In the genomic region with DNA sequence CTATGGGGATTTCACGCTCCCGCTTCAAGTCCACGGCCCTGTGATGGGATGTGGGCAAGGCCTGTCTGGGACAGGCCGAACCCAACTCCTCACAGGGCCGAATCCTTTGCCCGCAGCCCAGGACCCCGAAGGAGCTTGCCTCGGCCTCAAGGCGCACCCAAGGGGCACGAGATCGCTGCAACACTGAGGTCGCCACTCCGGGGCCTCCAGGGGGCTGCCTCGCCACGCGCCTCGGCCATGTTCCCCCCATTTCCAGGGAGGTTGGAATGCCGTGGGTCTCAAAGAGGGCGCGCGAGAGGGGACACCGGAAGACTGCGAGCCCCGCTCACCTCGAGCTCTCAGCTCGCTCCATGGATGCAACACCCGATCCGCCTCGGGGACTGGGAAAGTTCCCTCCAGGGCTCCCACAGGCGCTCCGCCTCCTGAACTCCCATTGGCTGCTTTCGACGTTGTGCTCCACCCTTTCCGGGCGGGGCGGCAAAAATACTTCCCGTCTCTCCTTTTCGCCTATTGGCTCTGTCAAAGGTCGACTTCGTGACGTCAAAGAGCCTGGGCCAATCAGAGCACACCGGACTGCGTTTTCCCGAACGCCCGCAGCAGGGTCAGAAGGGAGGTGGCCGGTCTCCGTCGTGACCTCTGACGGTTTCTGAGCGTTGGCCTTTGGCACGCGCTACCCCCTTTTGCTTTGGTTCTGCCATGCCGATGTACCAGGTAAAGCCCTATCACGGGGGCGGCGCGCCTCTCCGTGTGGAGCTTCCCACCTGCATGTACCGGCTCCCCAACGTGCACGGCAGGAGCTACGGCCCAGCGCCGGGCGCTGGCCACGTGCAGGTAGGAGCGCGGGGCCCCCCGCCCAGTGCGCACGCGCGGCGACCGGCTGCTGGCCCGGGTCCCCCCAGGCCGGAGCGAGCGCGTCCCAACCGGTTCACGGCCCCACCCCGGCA, we compare ENCODE assay signal across 8 cellular contexts. TPM values are rescaled to one million over a fixed set of nuclear protein-coding genes. Genes with fewer than 3 reads are reported as not detected.
DNase-seq lines count a peak whose midpoint lies in the region; ATAC-seq and TF ChIP-seq lines count a peak whose summit lies in the region.

Gene AIMP2, plus strand, starts transcription at position 605 of the 944 bp plus-strand sequence. Its CDS starts 92 bp downstream, at position 697.
A gene with protein sequence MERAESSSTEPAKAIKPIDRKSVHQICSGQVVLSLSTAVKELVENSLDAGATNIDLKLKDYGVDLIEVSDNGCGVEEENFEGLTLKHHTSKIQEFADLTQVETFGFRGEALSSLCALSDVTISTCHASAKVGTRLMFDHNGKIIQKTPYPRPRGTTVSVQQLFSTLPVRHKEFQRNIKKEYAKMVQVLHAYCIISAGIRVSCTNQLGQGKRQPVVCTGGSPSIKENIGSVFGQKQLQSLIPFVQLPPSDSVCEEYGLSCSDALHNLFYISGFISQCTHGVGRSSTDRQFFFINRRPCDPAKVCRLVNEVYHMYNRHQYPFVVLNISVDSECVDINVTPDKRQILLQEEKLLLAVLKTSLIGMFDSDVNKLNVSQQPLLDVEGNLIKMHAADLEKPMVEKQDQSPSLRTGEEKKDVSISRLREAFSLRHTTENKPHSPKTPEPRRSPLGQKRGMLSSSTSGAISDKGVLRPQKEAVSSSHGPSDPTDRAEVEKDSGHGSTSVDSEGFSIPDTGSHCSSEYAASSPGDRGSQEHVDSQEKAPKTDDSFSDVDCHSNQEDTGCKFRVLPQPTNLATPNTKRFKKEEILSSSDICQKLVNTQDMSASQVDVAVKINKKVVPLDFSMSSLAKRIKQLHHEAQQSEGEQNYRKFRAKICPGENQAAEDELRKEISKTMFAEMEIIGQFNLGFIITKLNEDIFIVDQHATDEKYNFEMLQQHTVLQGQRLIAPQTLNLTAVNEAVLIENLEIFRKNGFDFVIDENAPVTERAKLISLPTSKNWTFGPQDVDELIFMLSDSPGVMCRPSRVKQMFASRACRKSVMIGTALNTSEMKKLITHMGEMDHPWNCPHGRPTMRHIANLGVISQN (minus strand): TSS at position 382 of the 944 bp plus-strand sequence. CDS start 30 bp downstream, at position 352.

- H2AFZ ChIP-seq in PC-3 (ENCODE audit: low read length): peak within 1 kb of the TSS; percentile 71

- H3K4me1 ChIP-seq in PC-3 (ENCODE audit: insufficient read depth, low read length): peaks cover 4% of the 10 kb centered on the region; the same call in 1 of the 2 replicates

- peaks cover 9% of the 10 kb centered on the region for H3K36me3 ChIP-seq in PC-3 (ENCODE audit: low read depth, low read length)

- intact Hi-C loops in PC-3 (cut with micrococcal nuclease): no loop called here

- no peaks in the 10 kb centered on the region for H3K27me3 ChIP-seq in PC-3 (ENCODE audit: low read length)

- H3K79me2 ChIP-seq in PC-3 (ENCODE audit: low read length): peaks cover 53% of the 10 kb centered on the region

- H3F3A ChIP-seq in PC-3 (ENCODE audit: low read length, unreplicated experiment): no peaks in the 10 kb centered on the region

- peak; percentile 91 for ATAC-seq in GM21576 (IDR thresholded peaks at IDR 0.05; ENCODE audit: unreplicated experiment)
- ATAC-seq in PC-3: peak; percentile 93

- TF ChIP-seq CTCF in PC-3 (conservative IDR thresholded peaks at IDR 0.05; ENCODE audit: low read depth, low read length): no peak

- peak within 1 kb of the TSS; percentile 91 for H3K9ac ChIP-seq in PC-3 (ENCODE audit: low read length)

- H3K27ac ChIP-seq in PC-3 (ENCODE audit: low read length): peak within 1 kb of the TSS; percentile 78
- H3K27ac ChIP-seq in epithelial cell of prostate: peak within 1 kb of the TSS; percentile 85

- TF ChIP-seq RAD21 in Ishikawa (IDR thresholded peaks at IDR 0.05; ENCODE audit: low read depth): no peak; the same call in 1 of the 2 replicates

- POLR2A ChIA-PET in PC-3 (lab: Charles Lee; ENCODE audit: unreplicated experiment): interaction anchor here (0.7 kb wide), 2 partner anchors 16 to 18 kb away, joined by 3 to 7 read pairs; no protein-coding TSS in a partner anchor

- CTCF ChIA-PET in PC-3 (lab: Charles Lee): no interaction called here

- peak within 1 kb of the TSS; percentile 88 for H3K4me3 ChIP-seq in PC-3 (ENCODE audit: low read length)

- H4K20me1 ChIP-seq in PC-3 (ENCODE audit: low read length): no peaks in the 10 kb centered on the region

- no peaks in the 10 kb centered on the region for H3K9me2 ChIP-seq in PC-3 (replicated peaks; ENCODE audit: low read length)

- H3K4me2 ChIP-seq in PC-3 (ENCODE audit: low read length): peak within 1 kb of the TSS; percentile 97

- no peaks in the 10 kb centered on the region for H3K9me3 ChIP-seq in PC-3 (ENCODE audit: low read length)

- no peak; the same call in 1 of the 2 replicates for TF ChIP-seq EP300 in Ishikawa (IDR thresholded peaks at IDR 0.05; ENCODE audit: borderline replicate concordance)

- DNase-seq in DMS53 (lab: John Stamatoyannopoulos, UW) (peak; percentile 100), PC-3 (peak; percentile 98), activated T-cell treated with anti-CD3 and anti-CD28 coated beads for 48 hours (ENCODE audit: low read depth) (peak; percentile 94), epithelial cell of prostate (ENCODE audit: low read depth, low spot score) (peak; percentile 89), mucosa of gallbladder (ENCODE audit: low spot score) (peak; percentile 99)
- DNase-seq in stimulated activated CD8-positive, alpha-beta memory T cell treated with anti-CD3 and anti-CD28 coated beads, Interleukin-4, amount 100 ng/mL, for 4 hours (ENCODE audit: low read depth in 2 of 2, low spot score in 1 of 2): peak; percentile 94

- BruUV-seq in PC-3 (replicated peaks; lab: Mats Ljungman, UMichigan): TSS peak; percentile 80

TF ChIP-seq in Ishikawa, 13 proteins besides CTCF, POLR2A, EP300 and RAD21:
- TF ChIP-seq CEBPB (IDR thresholded peaks at IDR 0.05) (peak; percentile 20; the same call in 1 of the 2 replicates), CREB1 (IDR thresholded peaks at IDR 0.05; ENCODE audit: low read depth) (peak; percentile 77), ZBTB7A (IDR thresholded peaks at IDR 0.05; ENCODE audit: low read depth) (no peak), YY1 (IDR thresholded peaks at IDR 0.05; ENCODE audit: low read depth) (peak; percentile 60; the same call in 1 of the 2 replicates), TCF12 (IDR thresholded peaks at IDR 0.05; ENCODE audit: low read depth) (peak; percentile 71), EGR1 (IDR thresholded peaks at IDR 0.05) (no peak; the same call in 1 of the 2 replicates), FOXM1 (IDR thresholded peaks at IDR 0.05; ENCODE audit: borderline replicate concordance, low read depth) (no peak; the same call in 1 of the 2 replicates), NFIC (IDR thresholded peaks at IDR 0.05) (peak; percentile 47), TAF1 (IDR thresholded peaks at IDR 0.05; ENCODE audit: low read depth) (peak; percentile 74), TEAD4 (IDR thresholded peaks at IDR 0.05) (no peak)
- TF ChIP-seq, protein P1, sequence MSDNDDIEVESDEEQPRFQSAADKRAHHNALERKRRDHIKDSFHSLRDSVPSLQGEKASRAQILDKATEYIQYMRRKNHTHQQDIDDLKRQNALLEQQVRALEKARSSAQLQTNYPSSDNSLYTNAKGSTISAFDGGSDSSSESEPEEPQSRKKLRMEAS (IDR thresholded peaks at IDR 0.05): peak; percentile 99
- TF ChIP-seq, protein P2, sequence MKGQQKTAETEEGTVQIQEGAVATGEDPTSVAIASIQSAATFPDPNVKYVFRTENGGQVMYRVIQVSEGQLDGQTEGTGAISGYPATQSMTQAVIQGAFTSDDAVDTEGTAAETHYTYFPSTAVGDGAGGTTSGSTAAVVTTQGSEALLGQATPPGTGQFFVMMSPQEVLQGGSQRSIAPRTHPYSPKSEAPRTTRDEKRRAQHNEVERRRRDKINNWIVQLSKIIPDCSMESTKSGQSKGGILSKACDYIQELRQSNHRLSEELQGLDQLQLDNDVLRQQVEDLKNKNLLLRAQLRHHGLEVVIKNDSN (IDR thresholded peaks at IDR 0.05): peak; percentile 85
- TF ChIP-seq, protein P3, sequence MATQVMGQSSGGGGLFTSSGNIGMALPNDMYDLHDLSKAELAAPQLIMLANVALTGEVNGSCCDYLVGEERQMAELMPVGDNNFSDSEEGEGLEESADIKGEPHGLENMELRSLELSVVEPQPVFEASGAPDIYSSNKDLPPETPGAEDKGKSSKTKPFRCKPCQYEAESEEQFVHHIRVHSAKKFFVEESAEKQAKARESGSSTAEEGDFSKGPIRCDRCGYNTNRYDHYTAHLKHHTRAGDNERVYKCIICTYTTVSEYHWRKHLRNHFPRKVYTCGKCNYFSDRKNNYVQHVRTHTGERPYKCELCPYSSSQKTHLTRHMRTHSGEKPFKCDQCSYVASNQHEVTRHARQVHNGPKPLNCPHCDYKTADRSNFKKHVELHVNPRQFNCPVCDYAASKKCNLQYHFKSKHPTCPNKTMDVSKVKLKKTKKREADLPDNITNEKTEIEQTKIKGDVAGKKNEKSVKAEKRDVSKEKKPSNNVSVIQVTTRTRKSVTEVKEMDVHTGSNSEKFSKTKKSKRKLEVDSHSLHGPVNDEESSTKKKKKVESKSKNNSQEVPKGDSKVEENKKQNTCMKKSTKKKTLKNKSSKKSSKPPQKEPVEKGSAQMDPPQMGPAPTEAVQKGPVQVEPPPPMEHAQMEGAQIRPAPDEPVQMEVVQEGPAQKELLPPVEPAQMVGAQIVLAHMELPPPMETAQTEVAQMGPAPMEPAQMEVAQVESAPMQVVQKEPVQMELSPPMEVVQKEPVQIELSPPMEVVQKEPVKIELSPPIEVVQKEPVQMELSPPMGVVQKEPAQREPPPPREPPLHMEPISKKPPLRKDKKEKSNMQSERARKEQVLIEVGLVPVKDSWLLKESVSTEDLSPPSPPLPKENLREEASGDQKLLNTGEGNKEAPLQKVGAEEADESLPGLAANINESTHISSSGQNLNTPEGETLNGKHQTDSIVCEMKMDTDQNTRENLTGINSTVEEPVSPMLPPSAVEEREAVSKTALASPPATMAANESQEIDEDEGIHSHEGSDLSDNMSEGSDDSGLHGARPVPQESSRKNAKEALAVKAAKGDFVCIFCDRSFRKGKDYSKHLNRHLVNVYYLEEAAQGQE (IDR thresholded peaks at IDR 0.05; ENCODE audit: low read depth): no peak

RNA-seq across cellular contexts. Expression of gene AIMP2, which starts in this region (rescaled TPM):
- total RNA-seq in PC-3 (2014; rRNA removed) (62.3 and 68.4 TPM in 2 replicates), mucosa of gallbladder (20.0 TPM)

RNA-seq across cellular contexts. Expression of the second gene that starts in this region (rescaled TPM):
- total RNA-seq in PC-3 (2014; rRNA removed) (14.3 and 16.2 TPM in 2 replicates), mucosa of gallbladder (10.5 TPM)

Comparison
In these comparisons a context has a peak if more than half of its experiments do, and no peak if none do; other contexts are left out.
1. Peak in every context shown above with its lines: DNase-seq, ATAC-seq, H3K4me3 ChIP-seq and H3K27ac ChIP-seq.